26 cellular contexts compared by ENCODE assay signal in genomic region chr13:81609335-81609734, GRCh38.
"Had no signal": no experiment of that assay in that cellular context is flagged by ENCODE, and none has a peak within 500 bp of the region (broad histone marks: within the 10 kb centered on the region; RNA-seq: fewer than 3 reads in every experiment).

No MANE protein-coding gene starts in this region.

- H3K4me2 ChIP-seq: hepatocyte had no signal

- H3K4me1 ChIP-seq: colonic mucosa, esophagus muscularis mucosa, foreskin keratinocyte, gastroesophageal sphincter, heart left ventricle, psoas muscle, tibial nerve, upper lobe of right lung, uterus had no signal

- H3K36me3 ChIP-seq: colonic mucosa, esophagus muscularis mucosa, gastroesophageal sphincter, heart left ventricle, ovary, thoracic aorta, tibial nerve, upper lobe of right lung, uterus had no signal

- H3K27ac ChIP-seq: colonic mucosa, esophagus muscularis mucosa, foreskin keratinocyte, gastroesophageal sphincter, heart left ventricle, hepatocyte, ovary, psoas muscle, thoracic aorta, tibial nerve, upper lobe of right lung, uterus had no signal

- ATAC-seq: foreskin keratinocyte; gastroesophageal sphincter; heart left ventricle; left lobe of liver; mucosa of descending colon; naive thymus-derived CD8-positive, alpha-beta T cell; psoas muscle; right cardiac atrium; stimulated activated naive B cell treated with anti-CD40 and anti-IgM and Interleukin-4, amounts not matched to agents 10 μg/mL and 1 μg/mL and 100 μg/mL, for 72 hours; upper lobe of right lung had no signal

- H3K4me3 ChIP-seq: colonic mucosa, esophagus muscularis mucosa, gastroesophageal sphincter, heart left ventricle, hepatocyte, lung, mucosa of descending colon, ovary, psoas muscle, thoracic aorta, tibial nerve, upper lobe of right lung, uterus had no signal

- H3K27me3 ChIP-seq: colonic mucosa, esophagus muscularis mucosa, foreskin keratinocyte, gastroesophageal sphincter, heart left ventricle, hepatocyte, ovary, tibial nerve, upper lobe of right lung, uterus had no signal

- DNase-seq: colonic mucosa; effector CD8-positive, alpha-beta T cell; foreskin keratinocyte; heart left ventricle; kidney; mucosa of descending colon; nephron progenitor cell; occipital lobe; ovary; posterior cingulate gyrus; psoas muscle; right cardiac atrium; small intestine; stimulated activated CD4-positive, alpha-beta T cell treated with anti-CD3 and anti-CD28 coated beads, Interleukin-15, amount 100 ng/mL, for 24 hours; stimulated activated CD4-positive, alpha-beta T cell treated with anti-CD3 and anti-CD28 coated beads, Interleukin-2, amount 100 ng/mL, for 48 hours; stimulated activated naive B cell treated with anti-CD40 and anti-IgM and Interleukin-4, amounts not matched to agents 10 μg/mL and 1 μg/mL and 100 μg/mL, for 72 hours; upper lobe of right lung; uterus had no signal

- H3K79me2 ChIP-seq: hepatocyte had no signal
